Comparison of ENCODE assay signal across 8 cellular contexts in the genomic region with DNA sequence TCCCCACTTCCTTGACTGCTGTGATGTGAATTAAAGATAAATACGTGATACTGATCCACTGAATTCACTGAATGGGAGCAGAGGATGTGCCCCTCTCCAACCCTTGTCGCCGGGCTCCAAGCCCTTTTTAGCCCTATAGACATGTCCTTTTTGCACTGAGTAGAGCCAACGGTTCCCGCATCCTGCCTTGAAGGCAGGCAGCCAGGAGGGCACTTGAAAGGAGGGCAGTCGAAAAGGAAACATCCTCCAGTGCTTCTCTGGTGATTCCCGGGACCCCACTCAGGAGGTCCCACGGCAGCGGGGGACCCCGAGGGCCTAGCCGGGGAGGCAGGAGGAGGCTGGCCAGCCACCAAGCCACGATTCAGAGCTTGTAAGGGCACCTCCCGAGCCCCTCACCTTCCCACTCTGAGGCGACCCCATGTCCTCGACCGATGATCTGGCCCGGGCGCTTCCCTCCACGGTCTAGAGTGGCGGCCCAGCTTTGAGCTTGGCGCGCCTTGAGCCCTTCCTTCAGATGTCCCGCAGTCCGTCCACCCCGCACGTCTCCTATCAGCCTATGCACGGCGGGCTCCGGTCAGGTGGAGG. TPM values are rescaled to one million over a fixed set of nuclear protein-coding genes. Genes with fewer than 3 reads are reported as not detected.
DNase-seq lines count a peak whose midpoint lies in the region; ATAC-seq lines count a peak whose summit lies in the region.

No MANE protein-coding gene starts in this region.

- no peaks in the 10 kb centered on the region for H3K9me3 Mint-ChIP-seq in activated CD4-positive, alpha-beta T cell treated with anti-CD3 and anti-CD28 coated beads, Interleukin-2, amount 10 ng/mL, durations not matched to agents 24 days and 14 days
- H3K9me3 Mint-ChIP-seq in naive B cell, result no peaks in the 10 kb centered on the region

- H3K27me3 ChIP-seq in SJSA1 (replicated peaks), result no peaks in the 10 kb centered on the region

- peak overlapping the region; percentile 99 for H3K27ac Mint-ChIP-seq in activated CD4-positive, alpha-beta T cell treated with anti-CD3 and anti-CD28 coated beads, Interleukin-2, amount 10 ng/mL, durations not matched to agents 24 days and 14 days
- peak overlapping the region; percentile 97 to 99 (median 98) for H3K27ac Mint-ChIP-seq in naive B cell

- H3K4me3 Mint-ChIP-seq in activated CD4-positive, alpha-beta T cell treated with anti-CD3 and anti-CD28 coated beads, Interleukin-2, amount 10 ng/mL, durations not matched to agents 24 days and 14 days, result peak overlapping the region; percentile 95
- peak overlapping the region; percentile 86 to 100 (median 98) for H3K4me3 Mint-ChIP-seq in naive B cell

- no peaks in the 10 kb centered on the region for H3K27me3 Mint-ChIP-seq in activated CD4-positive, alpha-beta T cell treated with anti-CD3 and anti-CD28 coated beads, Interleukin-2, amount 10 ng/mL, durations not matched to agents 24 days and 14 days
- H3K27me3 Mint-ChIP-seq in naive B cell, result peaks cover under 1 to 5% (median 3%) of the 10 kb centered on the region in 3 donors

- peak; percentile 6 for ATAC-seq in HG02678 (IDR thresholded peaks at IDR 0.05; ENCODE audit: unreplicated experiment)
- ATAC-seq in naive B cell (ENCODE audit: low read depth in 2 of 2), result peak in 1 of 2 donors; percentile 6

- H3K4me1 ChIP-seq in SJSA1 (replicated peaks), result peaks cover 16% of the 10 kb centered on the region

- no peak for DNase-seq in activated CD4-positive, alpha-beta T cell treated with anti-CD3 and anti-CD28 coated beads, Interleukin-2, amount 10 ng/mL, durations not matched to agents 24 days and 14 days
- no peak for DNase-seq in activated CD4-positive, alpha-beta T cell treated with anti-CD3 and anti-CD28 coated beads, Interleukin-2, amount 50 U/mL, for 1 hour
- DNase-seq in SJSA1 (ENCODE audit: low read depth in 1 of 2, low spot score in 2 of 2) (peak in 1 of 2 experiments; percentile 44), epithelial cell of prostate (ENCODE audit: low read depth, low spot score) (no peak), naive B cell (no peak), MV-4-11 (lab: John Stamatoyannopoulos, UW) (no peak), NCI-H510A (lab: John Stamatoyannopoulos, UW) (no peak)

- peaks cover 43% of the 10 kb centered on the region for H3K36me3 Mint-ChIP-seq in activated CD4-positive, alpha-beta T cell treated with anti-CD3 and anti-CD28 coated beads, Interleukin-2, amount 10 ng/mL, durations not matched to agents 24 days and 14 days (ENCODE audit: low read depth)
- peaks cover 0 to 7% of the 10 kb centered on the region in 2 donors for H3K36me3 Mint-ChIP-seq in naive B cell

- no peaks in the 10 kb centered on the region for H3K9me3 ChIP-seq in SJSA1 (replicated peaks)

- intact Hi-C loops in activated CD4-positive, alpha-beta T cell treated with anti-CD3 and anti-CD28 coated beads, Interleukin-2, amount 10 ng/mL, durations not matched to agents 24 days and 14 days (cut with micrococcal nuclease), result loop anchor here (2.0 to 10.0 kb wide), 2 partner anchors 411 to 811 kb away; no protein-coding TSS in a partner anchor

- peaks cover 37% of the 10 kb centered on the region for H3K4me1 Mint-ChIP-seq in activated CD4-positive, alpha-beta T cell treated with anti-CD3 and anti-CD28 coated beads, Interleukin-2, amount 10 ng/mL, durations not matched to agents 24 days and 14 days
- peaks cover 36 to 51% (median 46%) of the 10 kb centered on the region in 3 donors for H3K4me1 Mint-ChIP-seq in naive B cell

- peaks cover 42% of the 10 kb centered on the region for H3K36me3 ChIP-seq in SJSA1

- H3K27ac ChIP-seq in SJSA1, result peak overlapping the region; percentile 86
- peak overlapping the region; percentile 69 for H3K27ac ChIP-seq in epithelial cell of prostate

- H3K4me3 ChIP-seq in SJSA1, result peak overlapping the region; percentile 73

RNA-seq across cellular contexts. Expression of a gene that starts 0.9 kb away (rescaled TPM):
- 218 and 229 TPM in 2 replicates for total RNA-seq in activated CD4-positive, alpha-beta T cell treated with anti-CD3 and anti-CD28 coated beads, Interleukin-2, amount 10 ng/mL, durations not matched to agents 24 days and 14 days
- total RNA-seq in SJSA1 (2014; rRNA removed; shearing (Covaris generic)), result 146 and 161 TPM in 2 replicates
- 10 to 100 TPM; 16.5 to 37.3 (median 29.3) TPM for polyA plus RNA-seq in naive B cell (ENCODE audit: low read depth in 6 of 6)

RNA-seq across cellular contexts. Expression of a gene that starts 6.8 kb away (rescaled TPM):
- total RNA-seq in activated CD4-positive, alpha-beta T cell treated with anti-CD3 and anti-CD28 coated beads, Interleukin-2, amount 10 ng/mL, durations not matched to agents 24 days and 14 days, result 37.7 and 38.3 TPM in 2 replicates
- 10.4 and 16.9 TPM in 2 replicates for total RNA-seq in SJSA1 (2014; rRNA removed; shearing (Covaris generic))
- 10 to 100 TPM; 12.5 to 22.5 (median 14.5) TPM for polyA plus RNA-seq in naive B cell (ENCODE audit: low read depth in 6 of 6)
